Comparison of ENCODE assay signal across 23 cellular contexts in genomic region chr17:9912146-9913099, GRCh38. TPM values are rescaled to one million over a fixed set of nuclear protein-coding genes. Genes with fewer than 3 reads are reported as not detected.
"Had no signal": no experiment of that assay in that cellular context is flagged by ENCODE, and none has a peak within 500 bp of the region (broad histone marks: within the 10 kb centered on the region; RNA-seq: fewer than 3 reads in every experiment).

No MANE protein-coding gene starts in this region.

- H3K4me1 Mint-ChIP-seq: activated CD4-positive, alpha-beta T cell treated with anti-CD3 and anti-CD28 coated beads, Interleukin-2, amount 10 ng/mL, durations not matched to agents 7 days and 5 days had no signal

- H3K9me3 Mint-ChIP-seq: activated CD4-positive, alpha-beta T cell treated with anti-CD3 and anti-CD28 coated beads, Interleukin-2, amount 10 ng/mL, durations not matched to agents 7 days and 5 days; central memory CD8-positive, alpha-beta T cell; type B pancreatic cell had no signal

- H3K9me3 ChIP-seq: ascending aorta, gastrocnemius medialis, heart right ventricle, left ventricle myocardium inferior, testis had no signal

- H3K4me3 ChIP-seq: ascending aorta, gastrocnemius medialis, heart right ventricle, left ventricle myocardium inferior, testis had no signal

- H3K36me3 ChIP-seq: ascending aorta, gastrocnemius medialis had no signal

- H3K4me1 ChIP-seq: ascending aorta, gastrocnemius medialis, heart right ventricle, testis had no signal

- ATAC-seq: activated CD4-positive, CD25-positive, alpha-beta regulatory T cell treated with anti-CD3 and anti-CD28 coated beads, Interleukin-2, amount 50 U/mL, for 24 hours; gastrocnemius medialis; stimulated activated naive CD8-positive, alpha-beta T cell treated with anti-CD3 and anti-CD28 coated beads, Interleukin-15, Interleukin-2, amounts not matched to agents 100 U/mL and 50 U/mL, for 24 hours had no signal

- DNase-seq: activated CD4-positive, alpha-beta T cell treated with anti-CD3 and anti-CD28 coated beads, Interleukin-2, amount 10 ng/mL, durations not matched to agents 7 days and 5 days; activated CD8-positive, alpha-beta memory T cell treated with anti-CD3 and anti-CD28 coated beads, Interleukin-2, amount 50 U/mL, for 4 hours; activated effector memory CD4-positive, alpha-beta T cell treated with anti-CD3 and anti-CD28 coated beads, Interleukin-2, amount 50 U/mL, for 16 hours; activated naive CD4-positive, alpha-beta T cell treated with anti-CD3 and anti-CD28 coated beads, Interleukin-2, amount 50 U/mL, for 16 hours; activated T-cell treated with anti-CD3 and anti-CD28 coated beads, Interleukin-2, amount 50 U/mL, for 48 hours; cortex of kidney; effector CD4-positive, alpha-beta T cell; gastrocnemius medialis; heart right ventricle; kidney glomerular epithelial cell; left ventricle myocardium inferior; mammary epithelial cell; midbrain; stimulated activated naive CD8-positive, alpha-beta T cell treated with anti-CD3 and anti-CD28 coated beads, Interleukin-15, Interleukin-2, amounts not matched to agents 100 U/mL and 50 U/mL, for 24 hours; testis had no signal

- H3K27me3 Mint-ChIP-seq: activated CD4-positive, alpha-beta T cell treated with anti-CD3 and anti-CD28 coated beads, Interleukin-2, amount 10 ng/mL, durations not matched to agents 7 days and 5 days had no signal

- H3K4me3 Mint-ChIP-seq: activated CD4-positive, alpha-beta T cell treated with anti-CD3 and anti-CD28 coated beads, Interleukin-2, amount 10 ng/mL, durations not matched to agents 7 days and 5 days; central memory CD8-positive, alpha-beta T cell; type B pancreatic cell had no signal

- H3K27me3 ChIP-seq: ascending aorta, testis had no signal

- H3K27ac ChIP-seq: ascending aorta, gastrocnemius medialis, heart right ventricle, left ventricle myocardium inferior, testis had no signal

- H3K27ac Mint-ChIP-seq: activated CD4-positive, alpha-beta T cell treated with anti-CD3 and anti-CD28 coated beads, Interleukin-2, amount 10 ng/mL, durations not matched to agents 7 days and 5 days; progenitor cell of endocrine pancreas; type B pancreatic cell had no signal

RNA-seq across cellular contexts. Expression of gene RCVRN, which starts 7.4 kb away (rescaled TPM):
- total RNA-seq: activated CD4-positive, alpha-beta T cell treated with anti-CD3 and anti-CD28 coated beads, Interleukin-2, amount 10 ng/mL, durations not matched to agents 7 days and 5 days; ascending aorta; gastrocnemius medialis; mammary epithelial cell; myocyte; progenitor cell of endocrine pancreas; skeletal muscle tissue; T-helper 1 cell treated with Interleukin-12 subunit alpha and Interleukin-12 subunit beta and Interleukin-4 antibody, amounts not matched to agents 30 ng/mL and 1 ng/mL, for 36 hours had no signal
- polyA plus RNA-seq: mammary epithelial cell had no signal
